Comparison of ENCODE assay signal across 8 cellular contexts in the genomic region with DNA sequence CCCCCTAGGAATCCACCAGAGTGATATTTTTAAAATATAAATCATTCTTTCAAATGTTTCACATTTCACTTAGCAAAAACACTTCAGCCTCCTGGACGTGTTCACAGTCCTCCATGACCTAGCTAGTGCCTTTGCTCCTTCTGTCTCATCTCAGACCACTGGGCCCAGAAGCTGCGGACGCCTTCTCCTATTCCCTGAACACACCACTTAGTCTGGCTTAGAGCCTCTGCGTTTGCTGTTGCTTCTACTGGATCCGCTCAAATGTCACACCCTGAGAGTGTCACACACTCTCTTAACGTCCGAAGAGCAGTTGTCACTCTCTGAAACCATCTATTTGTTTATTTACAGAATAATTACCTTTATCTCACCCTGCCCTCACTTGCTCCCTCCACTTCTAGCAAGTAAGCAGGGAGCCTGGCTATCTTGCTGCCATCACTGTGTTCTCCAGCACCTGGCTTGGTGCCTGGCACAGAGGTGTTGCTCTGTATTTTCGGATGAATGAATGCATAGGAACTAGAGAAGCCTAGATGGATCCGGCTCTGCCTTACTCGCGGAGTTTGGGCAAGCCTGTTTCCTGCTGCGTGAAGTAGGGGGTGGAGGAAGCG. TPM values are rescaled to one million over a fixed set of nuclear protein-coding genes. Genes with fewer than 3 reads are reported as not detected.
DNase-seq lines count a peak whose midpoint lies in the region; ATAC-seq and TF ChIP-seq lines count a peak whose summit lies in the region.

No MANE protein-coding gene starts in this region.

- peak overlapping the region; percentile 20 for H3T11ph ChIP-seq in H9 (ENCODE audit: low read length)

- peaks cover 24 to 32% of the 10 kb centered on the region in 2 experiments for H3K4me1 Mint-ChIP-seq in H9

- no peak overlapping the region for H4K91ac ChIP-seq in H9 (ENCODE audit: insufficient read length, low read depth, low read length)

- no peaks in the 10 kb centered on the region for H4K20me1 ChIP-seq in H9 (ENCODE audit: control insufficient read depth, insufficient read depth, insufficient read length)

- no CpG with 5 or more reads among the region's 13 CpGs for WGBS in H9 (ENCODE audit: extremely low coverage, insufficient read length, low lambda C conversion rate)

- H3K4me2 ChIP-seq in H9 (ENCODE audit: insufficient read depth, insufficient read length, low read length), result peak overlapping the region; percentile 78

- no peaks in the 10 kb centered on the region for H3K9me3 ChIP-seq in H9 (ENCODE audit: control insufficient read depth, low read depth, low read length)

- H3K27me3 ChIP-seq in H9 (ENCODE audit: insufficient read depth, low read length), result no peaks in the 10 kb centered on the region

- H2BK5ac ChIP-seq in H9 (ENCODE audit: insufficient read length, low read length), result no peak overlapping the region

- peak overlapping the region in 2 of 3 experiments; percentile 98 to 99; a peak in 4 of 7 replicates for H3K27ac Mint-ChIP-seq in H9

- peak overlapping the region; percentile 27 for H4K5ac ChIP-seq in H9 (ENCODE audit: insufficient read length, low read depth, low read length)

- H3K4me3 Mint-ChIP-seq in H9, result peak overlapping the region; percentile 81 to 89

- H3K27ac ChIP-seq in H9 (ENCODE audit: insufficient read length, low read depth, low read length), result peak overlapping the region; percentile 66
- peak overlapping the region; percentile 95 for H3K27ac ChIP-seq in VCaP

- H2BK120ac ChIP-seq in H9 (ENCODE audit: low read depth, low read length, poor library complexity, severe bottlenecking), result peak overlapping the region; percentile 64

- no peak overlapping the region for H4K8ac ChIP-seq in H9 (replicated peaks; ENCODE audit: insufficient read length, low read depth, low read length)

- peak overlapping the region; percentile 85 for H3K18ac ChIP-seq in H9 (ENCODE audit: insufficient read length, low read depth, low read length)

- H3K23ac ChIP-seq in H9 (ENCODE audit: insufficient read length, low read depth, low read length), result no peak overlapping the region

- H3K79me2 ChIP-seq in H9 (ENCODE audit: insufficient read depth, low read length), result no peaks in the 10 kb centered on the region; the same call in 1 of the 2 replicates

- no peaks in the 10 kb centered on the region for H3K79me1 ChIP-seq in H9 (ENCODE audit: insufficient read depth, low read depth, low read length, poor library complexity, severe bottlenecking)

- H2BK20ac ChIP-seq in H9 (ENCODE audit: low read depth, low read length, poor library complexity, severe bottlenecking), result peak overlapping the region; percentile 86

- no peak overlapping the region; the same call in 1 of the 2 replicates for H3K4ac ChIP-seq in H9 (ENCODE audit: low read depth, low read length)

- H3K4me1 ChIP-seq in H9 (ENCODE audit: insufficient read depth, low read length), result no peaks in the 10 kb centered on the region; the same call in 1 of the 2 replicates

- DNase-seq in H9, result no peak
- no peak for DNase-seq in foreskin fibroblast
- DNase-seq in skeletal muscle cell (ENCODE audit: low read depth), result no peak
- no peak for DNase-seq in NCI-H1048 (lab: John Stamatoyannopoulos, UW)
- DNase-seq in pons (ENCODE audit: low spot score), result no peak

- peak overlapping the region; percentile 95; the same call in 1 of the 2 replicates for H3K14ac ChIP-seq in H9 (ENCODE audit: insufficient read depth, low read length)

- no peak for ATAC-seq in GM18502 (IDR thresholded peaks at IDR 0.05; ENCODE audit: poor library complexity, unreplicated experiment)
- ATAC-seq in HG02588 (IDR thresholded peaks at IDR 0.05; ENCODE audit: unreplicated experiment), result no peak

- peaks cover 5% of the 10 kb centered on the region; the same call in 1 of the 2 replicates for H3K27me3 Mint-ChIP-seq in H9 (ENCODE audit: low read depth)

- peak overlapping the region; percentile 55 to 68 for H3K4me3 ChIP-seq in foreskin fibroblast (ENCODE audit: low read depth in 1 of 2, low read length in 2 of 2)
- peak overlapping the region; percentile 54 for H3K4me3 ChIP-seq in skeletal muscle cell (ENCODE audit: low read depth, low read length)

- H3K23me2 ChIP-seq in H9 (ENCODE audit: insufficient read length, low read depth, low read length, poor library complexity, severe bottlenecking), result peaks cover 4% of the 10 kb centered on the region

- peak overlapping the region; percentile 33 for H2AK5ac ChIP-seq in H9 (ENCODE audit: insufficient read length, low read length)

- H2AFZ ChIP-seq in H9 (ENCODE audit: low read length), result no peak overlapping the region

- H2BK12ac ChIP-seq in H9 (ENCODE audit: insufficient read length, low read depth, low read length), result peak overlapping the region; percentile 21

- peaks cover 0 to 8% (median 6%) of the 10 kb centered on the region in 3 experiments; a peak in 4 of 7 replicates for H3K36me3 Mint-ChIP-seq in H9 (ENCODE audit: insufficient read depth in 1 of 3, low read depth in 3 of 3)

- H3K56ac ChIP-seq in H9 (ENCODE audit: insufficient read length, low read depth, low read length), result no peak overlapping the region

- no peak overlapping the region for H2BK15ac ChIP-seq in H9 (ENCODE audit: low read depth, low read length)

- peak overlapping the region; percentile 42 for H3K9ac ChIP-seq in H9 (ENCODE audit: extremely low read depth, insufficient read length, low read length)

- no peak for TF ChIP-seq CTCF in H9 (conservative IDR thresholded peaks at IDR 0.05)
- TF ChIP-seq CTCF in VCaP (conservative IDR thresholded peaks at IDR 0.05), result no peak
- TF ChIP-seq CTCF in foreskin fibroblast (IDR thresholded peaks at IDR 0.05; ENCODE audit: low read depth, low read length), result no peak

- no peaks in the 10 kb centered on the region for H3K9me3 Mint-ChIP-seq in H9

RNA-seq across cellular contexts. Expression of a gene that starts 1.2 kb away (rescaled TPM):
- total RNA-seq in H9 (2021), result 73.7 and 75.2 TPM in 2 replicates

RNA-seq across cellular contexts. Expression of a gene that starts 15.9 kb away (rescaled TPM):
- 2.3 and 3.5 TPM in 2 replicates for total RNA-seq in H9 (2021)

RNA-seq across cellular contexts. Expression of a gene that starts 21.3 kb away (rescaled TPM):
- total RNA-seq in H9 (2021), result 9.6 and 10.2 TPM in 2 replicates

RNA-seq across cellular contexts. Expression of a gene that starts 24.8 kb away (rescaled TPM):
- not detected in 2 replicates for total RNA-seq in H9 (2021)

RNA-seq across cellular contexts. Expression of a gene that starts 41.1 kb away (rescaled TPM):
- total RNA-seq in H9 (2021), result not detected in 2 replicates
